Comparison of ENCODE assay signal across 9 cellular contexts in genomic region chr19:13091400-13092161, GRCh38. TPM values are rescaled to one million over a fixed set of nuclear protein-coding genes. Genes with fewer than 3 reads are reported as not detected.
DNase-seq lines count a peak whose midpoint lies in the region; ATAC-seq lines count a peak whose summit lies in the region.
"Had no signal": no experiment of that assay in that cellular context is flagged by ENCODE, and none has a peak within 500 bp of the region (broad histone marks: within the 10 kb centered on the region; RNA-seq: fewer than 3 reads in every experiment).

No MANE protein-coding gene starts in this region.

- H3K4me1 Mint-ChIP-seq in activated CD4-positive, alpha-beta T cell treated with anti-CD3 and anti-CD28 coated beads, Interleukin-2, amount 10 ng/mL, durations not matched to agents 24 days and 14 days = peaks cover 14% of the 10 kb centered on the region
- peaks cover 15% of the 10 kb centered on the region for H3K4me1 Mint-ChIP-seq in activated naive CD8-positive, alpha-beta T cell treated with anti-CD3 and anti-CD28 coated beads, Interleukin-2, amount 50 U/mL, for 24 hours

- intact Hi-C loops in activated CD4-positive, alpha-beta T cell treated with anti-CD3 and anti-CD28 coated beads, Interleukin-2, amount 10 ng/mL, durations not matched to agents 24 days and 14 days (cut with micrococcal nuclease) = no loop called here

- H3K27ac ChIP-seq in cingulate gyrus (ENCODE audit: low read depth, low read length) = peak overlapping the region; percentile 84
- peak overlapping the region; percentile 94 for H3K27ac ChIP-seq in temporal lobe (ENCODE audit: low read depth, low read length)

- peak; percentile 1 for ATAC-seq in left lobe of liver
- ATAC-seq in activated naive CD8-positive, alpha-beta T cell treated with anti-CD3 and anti-CD28 coated beads, Interleukin-2, amount 50 U/mL, for 24 hours = no peak
- ATAC-seq: activated CD8-positive, alpha-beta T cell treated with anti-CD3 and anti-CD28 coated beads, Interleukin-2, amount 10 ng/mL, durations not matched to agents 7 days and 5 days had no signal

- no peaks in the 10 kb centered on the region for H3K9me3 Mint-ChIP-seq in activated CD4-positive, alpha-beta T cell treated with anti-CD3 and anti-CD28 coated beads, Interleukin-2, amount 10 ng/mL, durations not matched to agents 24 days and 14 days
- H3K9me3 Mint-ChIP-seq in activated naive CD8-positive, alpha-beta T cell treated with anti-CD3 and anti-CD28 coated beads, Interleukin-2, amount 50 U/mL, for 24 hours = no peaks in the 10 kb centered on the region

- no peaks in the 10 kb centered on the region for H3K36me3 Mint-ChIP-seq in activated CD4-positive, alpha-beta T cell treated with anti-CD3 and anti-CD28 coated beads, Interleukin-2, amount 10 ng/mL, durations not matched to agents 24 days and 14 days (ENCODE audit: low read depth)
- H3K36me3 Mint-ChIP-seq in activated naive CD8-positive, alpha-beta T cell treated with anti-CD3 and anti-CD28 coated beads, Interleukin-2, amount 50 U/mL, for 24 hours (ENCODE audit: low read depth) = no peaks in the 10 kb centered on the region

- H3K4me3 Mint-ChIP-seq in activated CD4-positive, alpha-beta T cell treated with anti-CD3 and anti-CD28 coated beads, Interleukin-2, amount 10 ng/mL, durations not matched to agents 24 days and 14 days = no peak overlapping the region
- no peak overlapping the region for H3K4me3 Mint-ChIP-seq in activated naive CD8-positive, alpha-beta T cell treated with anti-CD3 and anti-CD28 coated beads, Interleukin-2, amount 50 U/mL, for 24 hours
- H3K4me3 Mint-ChIP-seq: activated CD8-positive, alpha-beta T cell treated with anti-CD3 and anti-CD28 coated beads, Interleukin-2, amount 10 ng/mL, durations not matched to agents 7 days and 5 days had no signal

- DNase-seq in M059J (ENCODE audit: low read depth) = peak; percentile 38
- DNase-seq in left lobe of liver (ENCODE audit: low spot score) = no peak
- DNase-seq in CD1c-positive myeloid dendritic cell (ENCODE audit: extremely low spot score) = no peak
- DNase-seq in activated CD4-positive, alpha-beta T cell treated with anti-CD3 and anti-CD28 coated beads, Interleukin-2, amount 10 ng/mL, durations not matched to agents 24 days and 14 days = no peak
- no peak for DNase-seq in OCI-M1 (lab: John Stamatoyannopoulos, UW)
- DNase-seq in activated naive CD8-positive, alpha-beta T cell treated with anti-CD3 and anti-CD28 coated beads, Interleukin-2, amount 50 U/mL, for 24 hours = no peak
- DNase-seq: activated CD8-positive, alpha-beta T cell treated with anti-CD3 and anti-CD28 coated beads, Interleukin-2, amount 10 ng/mL, durations not matched to agents 7 days and 5 days had no signal

- no peak overlapping the region for H3K27ac Mint-ChIP-seq in activated CD4-positive, alpha-beta T cell treated with anti-CD3 and anti-CD28 coated beads, Interleukin-2, amount 10 ng/mL, durations not matched to agents 24 days and 14 days
- H3K27ac Mint-ChIP-seq in activated naive CD8-positive, alpha-beta T cell treated with anti-CD3 and anti-CD28 coated beads, Interleukin-2, amount 50 U/mL, for 24 hours = no peak overlapping the region
- H3K27ac Mint-ChIP-seq: activated CD8-positive, alpha-beta T cell treated with anti-CD3 and anti-CD28 coated beads, Interleukin-2, amount 10 ng/mL, durations not matched to agents 7 days and 5 days had no signal

- peaks cover 15% of the 10 kb centered on the region for H3K27me3 Mint-ChIP-seq in activated CD4-positive, alpha-beta T cell treated with anti-CD3 and anti-CD28 coated beads, Interleukin-2, amount 10 ng/mL, durations not matched to agents 24 days and 14 days
- peaks cover 16% of the 10 kb centered on the region for H3K27me3 Mint-ChIP-seq in activated naive CD8-positive, alpha-beta T cell treated with anti-CD3 and anti-CD28 coated beads, Interleukin-2, amount 50 U/mL, for 24 hours

RNA-seq across cellular contexts. Expression of gene LYL1, which starts 11.1 kb away (rescaled TPM):
- not detected in 2 replicates for total RNA-seq in M059J (2014; rRNA removed; shearing (Covaris generic))
- total RNA-seq in left lobe of liver = 1.5 TPM
- 1.2 TPM for total RNA-seq in temporal lobe
- 2.1 and 2.4 TPM in 2 replicates for total RNA-seq in activated CD4-positive, alpha-beta T cell treated with anti-CD3 and anti-CD28 coated beads, Interleukin-2, amount 10 ng/mL, durations not matched to agents 24 days and 14 days

RNA-seq across cellular contexts. Expression of gene TRMT1, which starts 25.0 kb away (rescaled TPM):
- 19.9 and 23.0 TPM in 2 replicates for total RNA-seq in M059J (2014; rRNA removed; shearing (Covaris generic))
- total RNA-seq in left lobe of liver (15.8 TPM), temporal lobe (14.3 TPM)
- total RNA-seq in activated CD4-positive, alpha-beta T cell treated with anti-CD3 and anti-CD28 coated beads, Interleukin-2, amount 10 ng/mL, durations not matched to agents 24 days and 14 days = 153 and 155 TPM in 2 replicates

RNA-seq across cellular contexts. Expression of gene NACC1, which starts 26.5 kb away (rescaled TPM):
- 48.1 and 126 TPM in 2 replicates for total RNA-seq in M059J (2014; rRNA removed; shearing (Covaris generic))
- total RNA-seq in left lobe of liver (26.7 TPM), temporal lobe (11.6 TPM)
- 118 and 121 TPM in 2 replicates for total RNA-seq in activated CD4-positive, alpha-beta T cell treated with anti-CD3 and anti-CD28 coated beads, Interleukin-2, amount 10 ng/mL, durations not matched to agents 24 days and 14 days

RNA-seq across cellular contexts. Expression of gene STX10, which starts 58.6 kb away (rescaled TPM):
- 122 and 124 TPM in 2 replicates for total RNA-seq in M059J (2014; rRNA removed; shearing (Covaris generic))
- total RNA-seq in left lobe of liver (22.7 TPM), temporal lobe (18.9 TPM)
- total RNA-seq in activated CD4-positive, alpha-beta T cell treated with anti-CD3 and anti-CD28 coated beads, Interleukin-2, amount 10 ng/mL, durations not matched to agents 24 days and 14 days = 66.2 and 73.5 TPM in 2 replicates

RNA-seq across cellular contexts. Expression of gene IER2, which starts 58.6 kb away (rescaled TPM):
- 16.6 and 33.0 TPM in 2 replicates for total RNA-seq in M059J (2014; rRNA removed; shearing (Covaris generic))
- total RNA-seq in left lobe of liver (26.5 TPM), temporal lobe (9.6 TPM)
- 161 TPM in 2 replicates for total RNA-seq in activated CD4-positive, alpha-beta T cell treated with anti-CD3 and anti-CD28 coated beads, Interleukin-2, amount 10 ng/mL, durations not matched to agents 24 days and 14 days
